ENCODE assay signal across 2 cellular contexts in genomic region chr7:90326500-90326899, GRCh38.
A peak's percentile ranks its signal among the peaks of the same experiment; 100 is the strongest.
TF ChIP-seq lines count a peak whose summit lies in the region.

No MANE protein-coding gene starts in this region.

TF ChIP-seq in HepG2, 621 proteins besides CTCF, POLR2A, EP300 and RAD21:
- TF ChIP-seq E2F2 (CRISPR knock-in tag; IDR thresholded peaks at IDR 0.05; ENCODE audit: borderline replicate concordance), result no peak
- peak; percentile 99 for TF ChIP-seq HNRNPK (IDR thresholded peaks at IDR 0.05; ENCODE audit: low read depth, low read length, poor library complexity, severe bottlenecking)
- TF ChIP-seq PCBP1 (IDR thresholded peaks at IDR 0.05; ENCODE audit: borderline replicate concordance, low read depth, low read length), result 0 out of 2 replicates have a peak, but pooled peaks have one; percentile 75

TF ChIP-seq in K562, 482 proteins besides CTCF, POLR2A, EP300 and RAD21:
- TF ChIP-seq CREB1 (IDR thresholded peaks at IDR 0.05), result no peak
- TF ChIP-seq CREB1 (CRISPR knock-in tag; IDR thresholded peaks at IDR 0.05), result no peak
- peak; percentile 89 for TF ChIP-seq PCBP2 (IDR thresholded peaks at IDR 0.05; ENCODE audit: low read depth, low read length, poor library complexity, severe bottlenecking)
- peak; percentile 87 for TF ChIP-seq PCBP1 (IDR thresholded peaks at IDR 0.05; ENCODE audit: low read depth, low read length, poor library complexity, severe bottlenecking)
- TF ChIP-seq HNRNPK (IDR thresholded peaks at IDR 0.05; ENCODE audit: low read depth, low read length, poor library complexity, severe bottlenecking), result peak; percentile 87
TF ChIP-seq in K562: peak in this region for 3.
